In the genomic region with DNA sequence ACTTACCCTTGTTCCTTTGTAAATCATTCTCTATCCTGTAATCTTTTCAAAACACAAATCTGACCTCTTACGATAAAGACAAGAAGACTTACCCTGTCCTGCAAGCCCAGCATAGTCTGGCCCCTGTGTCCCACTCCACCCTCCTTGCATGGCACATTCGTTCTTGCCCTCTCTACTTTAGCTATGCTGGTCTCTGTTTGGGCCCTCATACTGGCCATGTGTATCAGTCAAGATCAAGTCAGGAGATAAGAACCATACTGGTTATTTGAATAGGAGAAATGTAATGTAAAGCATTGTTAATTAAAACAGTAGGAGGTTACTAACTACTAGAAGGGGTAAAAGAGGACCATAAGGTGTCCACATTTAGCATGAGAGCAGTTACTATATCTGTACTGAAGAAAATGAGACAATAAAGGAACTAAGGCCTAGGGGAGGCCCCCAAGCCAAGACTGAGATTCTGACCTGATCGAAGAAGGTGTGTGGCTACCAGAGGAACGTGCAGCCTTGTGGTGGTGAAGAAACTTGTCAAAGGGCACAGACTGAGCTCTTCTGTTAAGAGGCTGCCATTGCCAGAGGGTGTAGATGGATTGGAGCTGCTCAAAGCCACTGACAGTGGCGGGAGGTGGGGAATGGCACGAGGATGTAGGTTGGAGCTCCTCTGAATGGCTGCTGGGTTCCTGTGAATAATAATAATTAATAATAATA, we compare ENCODE assay signal across 19 cellular contexts.
DNase-seq lines count a peak whose midpoint lies in the region; ATAC-seq and TF ChIP-seq lines count a peak whose summit lies in the region.
"Had no signal": no experiment of that assay in that cellular context is flagged by ENCODE, and none has a peak within 500 bp of the region (broad histone marks: within the 10 kb centered on the region; RNA-seq: fewer than 3 reads in every experiment).

No MANE protein-coding gene starts in this region.

- H3K4me1 Mint-ChIP-seq in stimulated activated memory B cell treated with anti-CD40 and anti-IgM and Interleukin-4, amounts not matched to agents 10 μg/mL and 1 μg/mL and 100 μg/mL, for 72 hours: no peaks in the 10 kb centered on the region
- H3K4me1 Mint-ChIP-seq: B cell had no signal

- H3K27ac ChIP-seq in WERI-Rb-1: no peak overlapping the region
- H3K27ac ChIP-seq: adrenal gland, neutrophil, SJCRH30 had no signal

- no peaks in the 10 kb centered on the region for H3K27me3 ChIP-seq in WERI-Rb-1 (ENCODE audit: insufficient read depth, low read depth, severe bottlenecking)
- H3K27me3 ChIP-seq: adrenal gland, neutrophil, SJCRH30 had no signal

- no peak overlapping the region for H3K4me3 Mint-ChIP-seq in stimulated activated memory B cell treated with anti-CD40 and anti-IgM and Interleukin-4, amounts not matched to agents 10 μg/mL and 1 μg/mL and 100 μg/mL, for 72 hours
- H3K4me3 Mint-ChIP-seq: activated T-cell treated with anti-CD3 and anti-CD28 coated beads, Interleukin-2, amount 50 U/mL, for 72 hours; B cell had no signal

- H3K9me3 ChIP-seq in WERI-Rb-1 (ENCODE audit: severe bottlenecking): no peaks in the 10 kb centered on the region
- H3K9me3 ChIP-seq: adrenal gland, neutrophil, SJCRH30 had no signal

- H3K27me3 Mint-ChIP-seq in stimulated activated memory B cell treated with anti-CD40 and anti-IgM and Interleukin-4, amounts not matched to agents 10 μg/mL and 1 μg/mL and 100 μg/mL, for 72 hours: peaks cover 15% of the 10 kb centered on the region

- no peak for TF ChIP-seq CTCF in WERI-Rb-1 (IDR thresholded peaks at IDR 0.05; ENCODE audit: low read depth, low read length)

- no peak overlapping the region for H3K27ac Mint-ChIP-seq in stimulated activated memory B cell treated with anti-CD40 and anti-IgM and Interleukin-4, amounts not matched to agents 10 μg/mL and 1 μg/mL and 100 μg/mL, for 72 hours
- H3K27ac Mint-ChIP-seq: activated T-cell treated with anti-CD3 and anti-CD28 coated beads, Interleukin-2, amount 50 U/mL, for 72 hours; B cell had no signal

- H3K36me3 ChIP-seq in WERI-Rb-1: no peaks in the 10 kb centered on the region
- H3K36me3 ChIP-seq: adrenal gland, neutrophil had no signal

- ATAC-seq in GM19351 (IDR thresholded peaks at IDR 0.05; ENCODE audit: unreplicated experiment) (peak; percentile 88), HG02588 (IDR thresholded peaks at IDR 0.05; ENCODE audit: unreplicated experiment) (peak; percentile 95), HG03280 (IDR thresholded peaks at IDR 0.05; ENCODE audit: unreplicated experiment) (peak; percentile 70)
- ATAC-seq in stimulated activated memory B cell treated with anti-CD40 and anti-IgM and Interleukin-4, amounts not matched to agents 10 μg/mL and 1 μg/mL and 100 μg/mL, for 72 hours: peak; percentile 60
- ATAC-seq: activated T-cell treated with anti-CD3 and anti-CD28 coated beads, Interleukin-2, amount 50 U/mL, for 72 hours had no signal

- DNase-seq in NCI-H226 (no peak), WERI-Rb-1 (no peak)
- DNase-seq in activated CD8-positive, alpha-beta memory T cell treated with anti-CD3 and anti-CD28 coated beads for 24 hours: no peak
- DNase-seq: activated T-cell treated with anti-CD3 and anti-CD28 coated beads, Interleukin-2, amount 50 U/mL, for 72 hours; adrenal gland; central memory CD4-positive, alpha-beta T cell; effector CD8-positive, alpha-beta T cell; GF-D8; kidney; NCI-H1436; NCI-H446 treated with DMSO at 0.1 percent for 48 hours; SJCRH30; stimulated activated CD4-positive, alpha-beta T cell treated with anti-CD3 and anti-CD28 coated beads, Interleukin-4, amount 100 ng/mL, for 1 hour had no signal

- no peak overlapping the region for H3K4me3 ChIP-seq in WERI-Rb-1 (ENCODE audit: low read depth, low read length)
- H3K4me3 ChIP-seq: adrenal gland, SJCRH30 had no signal

- H3K9me3 Mint-ChIP-seq in stimulated activated memory B cell treated with anti-CD40 and anti-IgM and Interleukin-4, amounts not matched to agents 10 μg/mL and 1 μg/mL and 100 μg/mL, for 72 hours: no peaks in the 10 kb centered on the region
- H3K9me3 Mint-ChIP-seq: activated T-cell treated with anti-CD3 and anti-CD28 coated beads, Interleukin-2, amount 50 U/mL, for 72 hours had no signal

- H3K36me3 Mint-ChIP-seq in stimulated activated memory B cell treated with anti-CD40 and anti-IgM and Interleukin-4, amounts not matched to agents 10 μg/mL and 1 μg/mL and 100 μg/mL, for 72 hours: no peaks in the 10 kb centered on the region
